In the genomic region with DNA sequence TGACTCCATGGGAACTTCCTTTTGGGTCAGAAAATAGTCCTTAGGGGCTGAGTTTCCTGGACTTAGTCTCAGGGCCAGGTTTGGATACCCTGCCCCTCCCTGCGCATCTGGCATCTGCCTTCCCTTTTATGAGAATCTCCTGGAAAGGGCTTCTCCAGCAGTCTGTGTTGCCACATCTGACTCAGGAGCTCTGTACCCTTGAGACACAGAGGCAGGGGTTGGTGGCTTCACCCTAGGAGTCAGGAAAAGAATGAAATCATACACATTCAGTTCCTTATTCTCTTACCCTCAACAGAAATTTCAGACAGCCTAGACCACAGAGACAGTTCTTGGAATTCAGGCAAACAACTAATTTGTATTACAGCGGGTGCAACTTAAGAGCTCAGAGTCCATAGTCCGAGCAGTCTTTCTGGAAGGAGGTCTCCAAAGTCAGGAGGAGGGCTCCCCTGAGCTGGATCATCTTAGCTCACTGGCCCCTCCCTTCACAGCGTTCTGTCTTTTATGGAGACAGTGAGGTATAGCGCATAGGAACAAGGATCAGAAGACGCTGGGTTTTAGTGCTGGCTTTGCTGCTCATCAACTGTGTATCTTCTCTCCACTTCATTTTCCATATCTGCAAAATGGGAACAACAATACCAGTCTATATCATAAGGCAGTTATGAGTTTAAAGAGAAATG, we compare ENCODE assay signal across 1 cellular context.
TF ChIP-seq lines count a peak whose summit lies in the region.

No MANE protein-coding gene starts in this region.

TF ChIP-seq in GM23338, 12 proteins besides CTCF, POLR2A, EP300 and RAD21 (continued from another document):
- TF ChIP-seq, protein P1, sequence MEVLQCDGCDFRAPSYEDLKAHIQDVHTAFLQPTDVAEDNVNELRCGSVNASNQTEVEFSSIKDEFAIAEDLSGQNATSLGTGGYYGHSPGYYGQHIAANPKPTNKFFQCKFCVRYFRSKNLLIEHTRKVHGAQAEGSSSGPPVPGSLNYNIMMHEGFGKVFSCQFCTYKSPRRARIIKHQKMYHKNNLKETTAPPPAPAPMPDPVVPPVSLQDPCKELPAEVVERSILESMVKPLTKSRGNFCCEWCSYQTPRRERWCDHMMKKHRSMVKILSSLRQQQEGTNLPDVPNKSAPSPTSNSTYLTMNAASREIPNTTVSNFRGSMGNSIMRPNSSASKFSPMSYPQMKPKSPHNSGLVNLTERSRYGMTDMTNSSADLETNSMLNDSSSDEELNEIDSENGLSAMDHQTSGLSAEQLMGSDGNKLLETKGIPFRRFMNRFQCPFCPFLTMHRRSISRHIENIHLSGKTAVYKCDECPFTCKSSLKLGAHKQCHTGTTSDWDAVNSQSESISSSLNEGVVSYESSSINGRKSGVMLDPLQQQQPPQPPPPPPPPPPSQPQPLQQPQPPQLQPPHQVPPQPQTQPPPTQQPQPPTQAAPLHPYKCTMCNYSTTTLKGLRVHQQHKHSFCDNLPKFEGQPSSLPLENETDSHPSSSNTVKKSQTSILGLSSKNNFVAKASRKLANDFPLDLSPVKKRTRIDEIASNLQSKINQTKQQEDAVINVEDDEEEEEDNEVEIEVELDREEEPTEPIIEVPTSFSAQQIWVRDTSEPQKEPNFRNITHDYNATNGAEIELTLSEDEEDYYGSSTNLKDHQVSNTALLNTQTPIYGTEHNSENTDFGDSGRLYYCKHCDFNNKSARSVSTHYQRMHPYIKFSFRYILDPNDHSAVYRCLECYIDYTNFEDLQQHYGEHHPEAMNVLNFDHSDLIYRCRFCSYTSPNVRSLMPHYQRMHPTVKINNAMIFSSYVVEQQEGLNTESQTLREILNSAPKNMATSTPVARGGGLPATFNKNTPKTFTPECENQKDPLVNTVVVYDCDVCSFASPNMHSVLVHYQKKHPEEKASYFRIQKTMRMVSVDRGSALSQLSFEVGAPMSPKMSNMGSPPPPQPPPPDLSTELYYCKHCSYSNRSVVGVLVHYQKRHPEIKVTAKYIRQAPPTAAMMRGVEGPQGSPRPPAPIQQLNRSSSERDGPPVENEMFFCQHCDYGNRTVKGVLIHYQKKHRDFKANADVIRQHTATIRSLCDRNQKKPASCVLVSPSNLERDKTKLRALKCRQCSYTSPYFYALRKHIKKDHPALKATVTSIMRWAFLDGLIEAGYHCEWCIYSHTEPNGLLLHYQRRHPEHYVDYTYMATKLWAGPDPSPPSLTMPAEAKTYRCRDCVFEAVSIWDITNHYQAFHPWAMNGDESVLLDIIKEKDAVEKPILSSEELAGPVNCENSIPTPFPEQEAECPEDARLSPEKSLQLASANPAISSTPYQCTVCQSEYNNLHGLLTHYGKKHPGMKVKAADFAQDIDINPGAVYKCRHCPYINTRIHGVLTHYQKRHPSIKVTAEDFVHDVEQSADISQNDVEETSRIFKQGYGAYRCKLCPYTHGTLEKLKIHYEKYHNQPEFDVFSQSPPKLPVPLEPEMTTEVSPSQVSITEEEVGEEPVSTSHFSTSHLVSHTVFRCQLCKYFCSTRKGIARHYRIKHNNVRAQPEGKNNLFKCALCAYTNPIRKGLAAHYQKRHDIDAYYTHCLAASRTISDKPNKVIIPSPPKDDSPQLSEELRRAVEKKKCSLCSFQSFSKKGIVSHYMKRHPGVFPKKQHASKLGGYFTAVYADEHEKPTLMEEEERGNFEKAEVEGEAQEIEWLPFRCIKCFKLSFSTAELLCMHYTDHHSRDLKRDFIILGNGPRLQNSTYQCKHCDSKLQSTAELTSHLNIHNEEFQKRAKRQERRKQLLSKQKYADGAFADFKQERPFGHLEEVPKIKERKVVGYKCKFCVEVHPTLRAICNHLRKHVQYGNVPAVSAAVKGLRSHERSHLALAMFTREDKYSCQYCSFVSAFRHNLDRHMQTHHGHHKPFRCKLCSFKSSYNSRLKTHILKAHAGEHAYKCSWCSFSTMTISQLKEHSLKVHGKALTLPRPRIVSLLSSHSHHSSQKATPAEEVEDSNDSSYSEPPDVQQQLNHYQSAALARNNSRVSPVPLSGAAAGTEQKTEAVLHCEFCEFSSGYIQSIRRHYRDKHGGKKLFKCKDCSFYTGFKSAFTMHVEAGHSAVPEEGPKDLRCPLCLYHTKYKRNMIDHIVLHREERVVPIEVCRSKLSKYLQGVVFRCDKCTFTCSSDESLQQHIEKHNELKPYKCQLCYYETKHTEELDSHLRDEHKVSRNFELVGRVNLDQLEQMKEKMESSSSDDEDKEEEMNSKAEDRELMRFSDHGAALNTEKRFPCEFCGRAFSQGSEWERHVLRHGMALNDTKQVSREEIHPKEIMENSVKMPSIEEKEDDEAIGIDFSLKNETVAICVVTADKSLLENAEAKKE (CRISPR knock-in tag; IDR thresholded peaks at IDR 0.05), result no peak
- TF ChIP-seq CREB1 (CRISPR knock-in tag; IDR thresholded peaks at IDR 0.05; ENCODE audit: low read depth) (no peak), ZNF114 (CRISPR knock-in tag; IDR thresholded peaks at IDR 0.05) (no peak), STAT1 (IDR thresholded peaks at IDR 0.05; ENCODE audit: unreplicated experiment) (no peak), EZH2 (IDR thresholded peaks at IDR 0.05; ENCODE audit: low read depth, unreplicated experiment) (no peak), EZH2phosphoT487 (IDR thresholded peaks at IDR 0.05; ENCODE audit: unreplicated experiment) (no peak), NANOG (IDR thresholded peaks at IDR 0.05; ENCODE audit: borderline replicate concordance) (no peak), ETS1 (IDR thresholded peaks at IDR 0.05) (no peak)
- TF ChIP-seq, protein P2, sequence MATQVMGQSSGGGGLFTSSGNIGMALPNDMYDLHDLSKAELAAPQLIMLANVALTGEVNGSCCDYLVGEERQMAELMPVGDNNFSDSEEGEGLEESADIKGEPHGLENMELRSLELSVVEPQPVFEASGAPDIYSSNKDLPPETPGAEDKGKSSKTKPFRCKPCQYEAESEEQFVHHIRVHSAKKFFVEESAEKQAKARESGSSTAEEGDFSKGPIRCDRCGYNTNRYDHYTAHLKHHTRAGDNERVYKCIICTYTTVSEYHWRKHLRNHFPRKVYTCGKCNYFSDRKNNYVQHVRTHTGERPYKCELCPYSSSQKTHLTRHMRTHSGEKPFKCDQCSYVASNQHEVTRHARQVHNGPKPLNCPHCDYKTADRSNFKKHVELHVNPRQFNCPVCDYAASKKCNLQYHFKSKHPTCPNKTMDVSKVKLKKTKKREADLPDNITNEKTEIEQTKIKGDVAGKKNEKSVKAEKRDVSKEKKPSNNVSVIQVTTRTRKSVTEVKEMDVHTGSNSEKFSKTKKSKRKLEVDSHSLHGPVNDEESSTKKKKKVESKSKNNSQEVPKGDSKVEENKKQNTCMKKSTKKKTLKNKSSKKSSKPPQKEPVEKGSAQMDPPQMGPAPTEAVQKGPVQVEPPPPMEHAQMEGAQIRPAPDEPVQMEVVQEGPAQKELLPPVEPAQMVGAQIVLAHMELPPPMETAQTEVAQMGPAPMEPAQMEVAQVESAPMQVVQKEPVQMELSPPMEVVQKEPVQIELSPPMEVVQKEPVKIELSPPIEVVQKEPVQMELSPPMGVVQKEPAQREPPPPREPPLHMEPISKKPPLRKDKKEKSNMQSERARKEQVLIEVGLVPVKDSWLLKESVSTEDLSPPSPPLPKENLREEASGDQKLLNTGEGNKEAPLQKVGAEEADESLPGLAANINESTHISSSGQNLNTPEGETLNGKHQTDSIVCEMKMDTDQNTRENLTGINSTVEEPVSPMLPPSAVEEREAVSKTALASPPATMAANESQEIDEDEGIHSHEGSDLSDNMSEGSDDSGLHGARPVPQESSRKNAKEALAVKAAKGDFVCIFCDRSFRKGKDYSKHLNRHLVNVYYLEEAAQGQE (IDR thresholded peaks at IDR 0.05; ENCODE audit: unreplicated experiment), result no peak
